26 cellular contexts compared by ENCODE assay signal in genomic region chr20:42267793-42268381, GRCh38.
"Had no signal": no experiment of that assay in that cellular context is flagged by ENCODE, and none has a peak within 500 bp of the region (broad histone marks: within the 10 kb centered on the region; RNA-seq: fewer than 3 reads in every experiment).

No MANE protein-coding gene starts in this region.

- DNase-seq: activated CD4-positive, alpha-beta T cell treated with anti-CD3 and anti-CD28 coated beads for 1 hour; activated CD4-positive, alpha-beta T cell treated with anti-CD3 and anti-CD28 coated beads for 4 hours; activated CD4-positive, alpha-beta T cell treated with anti-CD3 and anti-CD28 coated beads, Interleukin-2, amount 10 ng/mL, durations not matched to agents 7 days and 5 days; activated CD4-positive, alpha-beta T cell treated with anti-CD3 and anti-CD28 coated beads, Interleukin-2, amount 50 U/mL, for 4 hours; activated CD8-positive, alpha-beta memory T cell treated with anti-CD3 and anti-CD28 coated beads for 24 hours; activated CD8-positive, alpha-beta T cell treated with anti-CD3 and anti-CD28 coated beads for 36 hours; activated effector memory CD4-positive, alpha-beta T cell treated with Interleukin-2 at 50 U/mL for 16 hours; activated gamma-delta T cell treated with Interleukin-2 at 50 U/mL for 16 hours; activated naive CD4-positive, alpha-beta T cell treated with anti-CD3 and anti-CD28 coated beads, Interleukin-2, amount 50 U/mL, for 16 hours; activated naive CD4-positive, alpha-beta T cell treated with Interleukin-2 at 50 U/mL for 16 hours; activated T-cell treated with anti-CD3 and anti-CD28 coated beads, Interleukin-2, amount 50 U/mL, for 4 hours; amniotic stem cell; brain microvascular endothelial cell; cortex of kidney; dermis blood vessel endothelial cell; effector CD4-positive, alpha-beta T cell; effector memory CD8-positive, alpha-beta T cell; erythroblast; foreskin keratinocyte; gastrocnemius medialis; heart right ventricle; T-helper 1 cell; T-helper 17 cell had no signal

- H3K27ac ChIP-seq: brain microvascular endothelial cell, esophagus muscularis mucosa, foreskin keratinocyte, gastrocnemius medialis, heart right ventricle had no signal

- ATAC-seq: activated CD8-positive, alpha-beta T cell treated with anti-CD3 and anti-CD28 coated beads for 36 hours; activated T-cell treated with anti-CD3 and anti-CD28 coated beads, Interleukin-2, amount 50 U/mL, for 4 hours; activated T-helper 17 cell treated with anti-CD3 and anti-CD28 coated beads, Interleukin-2, amount 50 U/mL, for 72 hours; effector memory CD8-positive, alpha-beta T cell; foreskin keratinocyte; gastrocnemius medialis; heart right ventricle; T-helper 17 cell; WTC11 had no signal
